ENCODE assay signal across 19 cellular contexts in the genomic region with DNA sequence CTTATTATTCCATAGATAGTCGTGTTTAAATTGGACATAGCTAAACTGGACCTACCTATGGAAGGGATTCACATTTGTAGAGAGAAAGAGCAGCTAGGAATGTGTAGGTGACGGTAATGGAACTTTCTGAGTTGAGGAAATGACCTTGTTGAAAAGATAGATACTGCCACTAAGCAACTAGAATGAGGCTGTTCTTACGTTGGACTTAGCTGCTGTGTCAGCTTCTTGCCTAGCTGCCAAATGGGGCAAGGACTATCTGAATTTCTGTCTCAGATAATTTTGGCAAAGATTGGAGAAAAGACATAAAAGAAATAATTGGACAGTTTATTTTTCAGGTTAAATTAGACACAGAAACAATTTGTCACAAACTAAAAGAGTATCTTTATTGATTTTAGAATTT.
"Had no signal": no experiment of that assay in that cellular context is flagged by ENCODE, and none has a peak within 500 bp of the region (broad histone marks: within the 10 kb centered on the region; RNA-seq: fewer than 3 reads in every experiment).

No MANE protein-coding gene starts in this region.

- H3K9me3 ChIP-seq: esophagus squamous epithelium, mucosa of descending colon, sigmoid colon, thyroid gland had no signal

- H3K36me3 ChIP-seq: sigmoid colon, thyroid gland had no signal

- H3K27ac Mint-ChIP-seq: activated CD4-positive, alpha-beta T cell treated with anti-CD3 and anti-CD28 coated beads, Interleukin-2, amount 10 ng/mL, durations not matched to agents 24 days and 14 days; activated CD8-positive, alpha-beta T cell treated with anti-CD3 and anti-CD28 coated beads for 36 hours; activated naive CD4-positive, alpha-beta T cell treated with anti-CD3 and anti-CD28 coated beads, Interleukin-2, amount 10 ng/mL, durations not matched to agents 7 days and 5 days; activated T-helper 2 cell treated with anti-CD3 and anti-CD28 coated beads, Interferon-gamma antibody, Interleukin-2, Interleukin-4, amounts not matched to agents 10 μg/mL and 5 μg/mL and 100 μg/mL, durations not matched to agents 14 hours and 24 hours and 36 hours; effector memory CD8-positive, alpha-beta T cell; neural progenitor cell had no signal

- H3K4me2 ChIP-seq: neural progenitor cell had no signal

- H3K4me1 ChIP-seq: neural progenitor cell had no signal

- H3K4me3 Mint-ChIP-seq: activated CD4-positive, alpha-beta T cell treated with anti-CD3 and anti-CD28 coated beads, Interleukin-2, amount 10 ng/mL, durations not matched to agents 24 days and 14 days; activated CD8-positive, alpha-beta T cell treated with anti-CD3 and anti-CD28 coated beads for 36 hours; activated naive CD4-positive, alpha-beta T cell treated with anti-CD3 and anti-CD28 coated beads, Interleukin-2, amount 10 ng/mL, durations not matched to agents 7 days and 5 days; effector memory CD8-positive, alpha-beta T cell; naive B cell; neural progenitor cell had no signal

- H2AFZ ChIP-seq: neural progenitor cell had no signal

- ATAC-seq: activated CD8-positive, alpha-beta T cell treated with anti-CD3 and anti-CD28 coated beads for 36 hours; effector memory CD8-positive, alpha-beta T cell; mucosa of descending colon had no signal

- H3K4me1 Mint-ChIP-seq: neural progenitor cell had no signal

- H3K27ac ChIP-seq: neural progenitor cell, sigmoid colon, thyroid gland had no signal

- H3K4me3 ChIP-seq: esophagus squamous epithelium, mucosa of descending colon, neural progenitor cell, sigmoid colon, spleen, thyroid gland had no signal

- H3K27me3 Mint-ChIP-seq: activated CD4-positive, alpha-beta T cell treated with anti-CD3 and anti-CD28 coated beads, Interleukin-2, amount 10 ng/mL, durations not matched to agents 24 days and 14 days; activated CD8-positive, alpha-beta T cell treated with anti-CD3 and anti-CD28 coated beads for 36 hours; activated naive CD4-positive, alpha-beta T cell treated with anti-CD3 and anti-CD28 coated beads, Interleukin-2, amount 10 ng/mL, durations not matched to agents 7 days and 5 days; effector memory CD8-positive, alpha-beta T cell; naive B cell had no signal

- H3K9ac ChIP-seq: neural progenitor cell had no signal

- DNase-seq: activated CD4-positive, alpha-beta T cell treated with anti-CD3 and anti-CD28 coated beads, Interleukin-2, amount 10 ng/mL, durations not matched to agents 24 days and 14 days; activated CD8-positive, alpha-beta T cell treated with anti-CD3 and anti-CD28 coated beads for 36 hours; activated naive CD4-positive, alpha-beta T cell treated with anti-CD3 and anti-CD28 coated beads, Interleukin-2, amount 10 ng/mL, durations not matched to agents 7 days and 5 days; activated T-cell treated with anti-CD3 and anti-CD28 coated beads, Interleukin-2, amount 50 U/mL, for 1 hour; effector memory CD8-positive, alpha-beta T cell; esophagus squamous epithelium; hippocampal formation; islet precursor cell; mesenchymal stem cell; mucosa of descending colon; naive B cell; sigmoid colon; spleen; stimulated activated CD4-positive, alpha-beta T cell treated with anti-CD3 and anti-CD28 coated beads, Interleukin-4, amount 100 ng/mL, for 4 hours; stimulated activated naive CD4-positive, alpha-beta T cell; T1000; thyroid gland had no signal

- H3K9me3 Mint-ChIP-seq: activated naive CD4-positive, alpha-beta T cell treated with anti-CD3 and anti-CD28 coated beads, Interleukin-2, amount 10 ng/mL, durations not matched to agents 7 days and 5 days; effector memory CD8-positive, alpha-beta T cell had no signal

- H3K27me3 ChIP-seq: esophagus squamous epithelium, neural progenitor cell, sigmoid colon, spleen, thyroid gland had no signal
